ENCODE assay signal across 9 cellular contexts in the genomic region with DNA sequence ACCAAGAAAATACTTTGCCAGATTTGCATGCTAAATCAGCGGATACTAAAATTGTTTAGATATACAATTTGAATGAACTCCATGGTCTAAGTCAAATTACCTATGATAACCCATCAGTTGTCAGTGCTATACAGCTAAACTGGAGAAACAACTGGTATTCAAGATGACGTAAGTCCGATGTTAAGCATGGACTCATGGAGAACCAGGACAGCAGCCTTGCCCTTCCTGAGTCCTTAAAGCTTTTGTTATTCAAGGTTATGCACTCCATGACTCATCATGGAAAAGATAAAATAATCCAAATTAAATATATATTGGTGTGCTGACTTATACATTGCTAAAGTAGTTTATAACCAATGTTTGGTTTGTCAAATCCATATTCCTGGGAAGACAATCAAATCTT. TPM values are rescaled to one million over a fixed set of nuclear protein-coding genes. Genes with fewer than 3 reads are reported as not detected.
A peak's percentile ranks its signal among the peaks of the same experiment; 100 is the strongest.
DNase-seq lines count a peak whose midpoint lies in the region; ATAC-seq, FAIRE-seq and TF ChIP-seq lines count a peak whose summit lies in the region.
"Not testable (repeated sequence)": the region's sequence is repeated elsewhere in the genome, so short reads cannot be mapped to it uniquely, and the experiment has no call there.
"Had no signal": no experiment of that assay in that cellular context is flagged by ENCODE, and none has a peak within 500 bp of the region (broad histone marks: within the 10 kb centered on the region; RNA-seq: fewer than 3 reads in every experiment).

No MANE protein-coding gene starts in this region.

- 44% methylated on average over 3 of the region's 3 CpGs for WGBS in HepG2 (ENCODE audit: low lambda C conversion rate)

- TF ChIP-seq POLR2A in HepG2 (IDR thresholded peaks at IDR 0.05; ENCODE audit: insufficient read depth in 1 of 2, low read depth in 2 of 2, low read length in 2 of 2), result not testable (repeated sequence)

- in situ Hi-C loops in HepG2 (cut with HindIII; ENCODE audit: extremely low pct_ligation_motif_present, low pct_unique_long_range_greater_than_20kb), result not testable (repeated sequence)

- not testable (repeated sequence) for H3K79me2 ChIP-seq in Karpas-422 (ENCODE audit: low read length); PC-3 (ENCODE audit: low read length); HepG2 (ENCODE audit: insufficient read depth, low read length)

- DNase-seq in Karpas-422, result peak; percentile 30
- peak; percentile 54 for DNase-seq in PC-3
- peak; percentile 21 for DNase-seq in bronchial epithelial cell (ENCODE audit: low read depth)
- DNase-seq in dorsolateral prefrontal cortex; substantia nigra (lab: John Stamatoyannopoulos, UW): not testable (repeated sequence)
- DNase-seq in fibroblast of pulmonary artery (ENCODE audit: low read depth), result peak; percentile 46
- DNase-seq in HepG2 (ENCODE audit: low spot score), result peak; percentile 50

- TF ChIP-seq EP300 in HepG2 (IDR thresholded peaks at IDR 0.05; ENCODE audit: low read depth in 2 of 2, low read length in 2 of 2); HepG2 (CRISPR knock-in tag; IDR thresholded peaks at IDR 0.05; ENCODE audit: borderline replicate concordance): not testable (repeated sequence)

- not testable (repeated sequence) for H3F3A ChIP-seq in PC-3 (ENCODE audit: low read length, unreplicated experiment)

- not testable (repeated sequence) for H2AFZ ChIP-seq in Karpas-422 (ENCODE audit: low read length); PC-3 (ENCODE audit: low read length); HepG2 (ENCODE audit: low read length)

- not testable (repeated sequence) for H3K9ac ChIP-seq in Karpas-422 (ENCODE audit: low read length); PC-3 (ENCODE audit: low read length); HepG2 (ENCODE audit: insufficient read depth, low read depth, low read length)

- TF ChIP-seq RAD21 in HepG2 (CRISPR knock-in tag; IDR thresholded peaks at IDR 0.05), result not testable (repeated sequence)

- H3K27me3 ChIP-seq in Karpas-422 (ENCODE audit: low read length); PC-3 (ENCODE audit: low read length); bronchial epithelial cell (ENCODE audit: control insufficient read depth, insufficient read depth, low read length); dorsolateral prefrontal cortex; HepG2 (ENCODE audit: control insufficient read depth in 1 of 2, insufficient read depth in 2 of 2, low read length in 2 of 2): not testable (repeated sequence)

- H3K4me1 ChIP-seq in Karpas-422 (ENCODE audit: low read length), result not testable (repeated sequence)
- H3K4me1 ChIP-seq in PC-3 (ENCODE audit: insufficient read depth, low read length), result peaks cover 11% of the 10 kb centered on the region; the same call in 1 of the 2 replicates
- peaks cover 61% of the 10 kb centered on the region for H3K4me1 ChIP-seq in HepG2 (ENCODE audit: insufficient read depth, low read length)

- H3K4me2 ChIP-seq in Karpas-422 (ENCODE audit: low read depth, low read length, poor library complexity, severe bottlenecking); PC-3 (ENCODE audit: low read length); HepG2 (ENCODE audit: low read depth, low read length): not testable (repeated sequence)

- ATAC-seq in PC-3, result peak; percentile 37; the same call in 1 of the 2 replicates
- not testable (repeated sequence) for ATAC-seq in HepG2

- not testable (repeated sequence) for H3K36me3 ChIP-seq in Karpas-422 (ENCODE audit: insufficient read depth, low read length); PC-3 (ENCODE audit: low read depth, low read length); bronchial epithelial cell (ENCODE audit: control insufficient read depth, insufficient read depth, low read length); HepG2 (replicated peaks in 1 of 2; ENCODE audit: control insufficient read depth in 1 of 2, insufficient read depth in 2 of 2, low read length in 2 of 2)

- POLR2A ChIA-PET in PC-3 (lab: Charles Lee; ENCODE audit: unreplicated experiment), result not testable (repeated sequence)
- POLR2A ChIA-PET in HepG2 (lab: Yijun Ruan, JAX), result interaction anchor here (1.1 kb wide), 1 partner anchor 9 kb away, joined by 3 read pairs; no protein-coding TSS in a partner anchor

- H4K20me1 ChIP-seq in Karpas-422 (ENCODE audit: insufficient read depth, low read depth, low read length); PC-3 (ENCODE audit: low read length); HepG2 (ENCODE audit: insufficient read depth, low read length): not testable (repeated sequence)

- CTCF ChIA-PET in PC-3 (lab: Charles Lee); HepG2 (lab: Yijun Ruan, JAX; ENCODE audit: low intra/inter-chr PET ratio, low total read pairs): not testable (repeated sequence)

- not testable (repeated sequence) for H3K4me3 ChIP-seq in Karpas-422 (ENCODE audit: low read length); PC-3 (ENCODE audit: low read length); bronchial epithelial cell (ENCODE audit: low read depth, low read length); dorsolateral prefrontal cortex; fibroblast of pulmonary artery (replicated peaks; ENCODE audit: low read depth, low read length); HepG2 (replicated peaks in 1 of 3; ENCODE audit: insufficient read depth in 1 of 3, low read depth in 2 of 3, low read length in 3 of 3)

- not testable (repeated sequence) for BruUV-seq in PC-3 (replicated peaks; lab: Mats Ljungman, UMichigan); HepG2 (replicated peaks; lab: Mats Ljungman, UMichigan)

- H3K9me3 ChIP-seq in Karpas-422 (ENCODE audit: low read length); PC-3 (ENCODE audit: low read length); HepG2 (ENCODE audit: low read length): not testable (repeated sequence)

- not testable (repeated sequence) for H3K9me2 ChIP-seq in Karpas-422 (replicated peaks; ENCODE audit: insufficient read depth, low read length); PC-3 (replicated peaks; ENCODE audit: low read length)

- intact Hi-C loops in PC-3 (cut with micrococcal nuclease); dorsolateral prefrontal cortex (cut with DNase I); HepG2 (cut with micrococcal nuclease; ENCODE audit: unreplicated experiment): not testable (repeated sequence)

- not testable (repeated sequence) for FAIRE-seq in bronchial epithelial cell (lab: Jason Lieb, UNC); HepG2 (lab: Jason Lieb, UNC)

- not testable (repeated sequence) for TF ChIP-seq CTCF in PC-3 (conservative IDR thresholded peaks at IDR 0.05; ENCODE audit: low read depth, low read length); bronchial epithelial cell (IDR thresholded peaks at IDR 0.05; ENCODE audit: insufficient read depth, low read length, severe bottlenecking); dorsolateral prefrontal cortex (IDR thresholded peaks at IDR 0.05 in 54 of 56, conservative IDR thresholded peaks at IDR 0.05 in 2 of 56; ENCODE audit: low read depth in 1 of 56, partially characterized antibody in 56 of 56); fibroblast of pulmonary artery (IDR thresholded peaks at IDR 0.05; ENCODE audit: low read length, missing control alignments); HepG2 (CRISPR knock-in tag; IDR thresholded peaks at IDR 0.05)

- H3K27ac ChIP-seq in Karpas-422 (ENCODE audit: low read length); PC-3 (ENCODE audit: low read length); HepG2 (ENCODE audit: extremely low read length, insufficient read depth, low read length): not testable (repeated sequence)
- peak overlapping the region in 32 of 59 donors; percentile 7 to 99 (median 93) for H3K27ac ChIP-seq in dorsolateral prefrontal cortex
- peak overlapping the region; percentile 100 for H3K27ac ChIP-seq in substantia nigra (ENCODE audit: low read depth, low read length, poor library complexity, severe bottlenecking)

RNA-seq across cellular contexts. Expression of a gene that starts 4.0 kb away (rescaled TPM):
- not detected in 2 replicates for total RNA-seq in Karpas-422 (2014; rRNA removed; shearing (Covaris generic); ENCODE audit: low replicate concordance)
- total RNA-seq in PC-3 (2014; rRNA removed), result 59.0 and 59.4 TPM in 2 replicates
- total RNA-seq in bronchial epithelial cell, result 22.4 and 32.0 TPM in 2 replicates
- total RNA-seq in dorsolateral prefrontal cortex, result 100 to 1,000 TPM in 7 of 120 experiments, 10 to 100 TPM in 113; 13.7 to 214 (median 45.5) TPM
- 77.3 and 103 TPM in 2 replicates for total RNA-seq in HepG2 (2016; rRNA removed; fragmentation: Illumina TruSeq; extraction: Trizol)
- total RNA-seq in HepG2 (2016; cell fraction: cytosol; rRNA removed; fragmentation: Illumina TruSeq; extraction: Trizol; ENCODE audit: low read depth), result 53.1 and 67.2 TPM in 2 replicates
- total RNA-seq in HepG2 (2016; cell fraction: insoluble cytoplasmic fraction; rRNA removed; fragmentation: Illumina TruSeq; extraction: Trizol), result 79.2 and 109 TPM in 2 replicates
- 111 and 127 TPM in 2 replicates for total RNA-seq in HepG2 (2016; cell fraction: membrane; rRNA removed; fragmentation: Illumina TruSeq; extraction: Trizol)
- total RNA-seq in HepG2 (2016; cell fraction: nucleus; rRNA removed; fragmentation: Illumina TruSeq; extraction: Trizol), result 75.4 and 76.4 TPM in 2 replicates
- polyA plus RNA-seq in HepG2 (2011; rRNA removed), result 175 and 180 TPM in 2 replicates
- polyA plus RNA-seq in HepG2 (2011; cell fraction: cytosol; rRNA removed), result 328 and 339 TPM in 2 replicates
- polyA plus RNA-seq in HepG2 (2011; cell fraction: nucleus; rRNA removed), result 173 and 209 TPM in 2 replicates
- 69.9 and 74.1 TPM in 2 replicates for polyA plus RNA-seq in HepG2 (2012)
- 92.0 and 118 TPM in 2 replicates for polyA plus RNA-seq in HepG2 (2016; cell fraction: cytosol; fragmentation: Illumina TruSeq; extraction: Trizol; ENCODE audit: low read depth)
- 87.3 and 89.1 TPM in 2 replicates for polyA plus RNA-seq in HepG2 (2016; cell fraction: insoluble cytoplasmic fraction; fragmentation: Illumina TruSeq; extraction: Trizol; ENCODE audit: low read depth)
- 118 and 131 TPM in 2 replicates for polyA plus RNA-seq in HepG2 (2016; cell fraction: membrane; fragmentation: Illumina TruSeq; extraction: Trizol; ENCODE audit: low read depth)
- 139 and 141 TPM in 2 replicates for polyA plus RNA-seq in HepG2 (2016; cell fraction: nucleus; fragmentation: Illumina TruSeq; extraction: Trizol; ENCODE audit: insufficient read depth, low read depth)
- polyA minus RNA-seq in HepG2 (2011; rRNA and poly(A)+ RNA removed; ENCODE audit: low replicate concordance), result 1.2 and 454 TPM in 2 replicates
- 65.4 and 66.9 TPM in 2 replicates for polyA minus RNA-seq in HepG2 (2011; cell fraction: cytosol; rRNA and poly(A)+ RNA removed)
- polyA minus RNA-seq in HepG2 (2011; cell fraction: nucleus; rRNA and poly(A)+ RNA removed), result 53.7 and 60.7 TPM in 2 replicates
- total RNA-seq: CD4-positive, CD25-positive, alpha-beta regulatory T cell had no signal
- polyA plus RNA-seq: CD4-positive, CD25-positive, alpha-beta regulatory T cell; CD8-positive, alpha-beta memory T cell had no signal

RNA-seq across cellular contexts. Expression of a gene that starts 47.0 kb away (rescaled TPM):
- 2.5 and 5.6 TPM in 2 replicates for total RNA-seq in Karpas-422 (2014; rRNA removed; shearing (Covaris generic); ENCODE audit: low replicate concordance)
- total RNA-seq in PC-3 (2014; rRNA removed), result 23.5 and 27.2 TPM in 2 replicates
- 35.8 and 42.9 TPM in 2 replicates for total RNA-seq in bronchial epithelial cell
- 100 to 1,000 TPM in 2 of 120 experiments, 10 to 100 TPM in 118; 24.1 to 112 (median 48.7) TPM for total RNA-seq in dorsolateral prefrontal cortex
- 13.2 and 15.4 TPM in 2 replicates for total RNA-seq in HepG2 (2016; rRNA removed; fragmentation: Illumina TruSeq; extraction: Trizol)
- total RNA-seq in HepG2 (2016; cell fraction: cytosol; rRNA removed; fragmentation: Illumina TruSeq; extraction: Trizol; ENCODE audit: low read depth), result 3.0 and 3.6 TPM in 2 replicates
- total RNA-seq in HepG2 (2016; cell fraction: insoluble cytoplasmic fraction; rRNA removed; fragmentation: Illumina TruSeq; extraction: Trizol), result 12.4 and 13.8 TPM in 2 replicates
- total RNA-seq in HepG2 (2016; cell fraction: membrane; rRNA removed; fragmentation: Illumina TruSeq; extraction: Trizol), result 5.7 and 6.1 TPM in 2 replicates
- 14.8 and 18.3 TPM in 2 replicates for total RNA-seq in HepG2 (2016; cell fraction: nucleus; rRNA removed; fragmentation: Illumina TruSeq; extraction: Trizol)
- polyA plus RNA-seq in HepG2 (2011; rRNA removed), result 17.3 and 19.7 TPM in 2 replicates
- 15.1 and 24.7 TPM in 2 replicates for polyA plus RNA-seq in HepG2 (2011; cell fraction: cytosol; rRNA removed)
- polyA plus RNA-seq in HepG2 (2011; cell fraction: nucleus; rRNA removed), result 8.8 and 9.9 TPM in 2 replicates
- polyA plus RNA-seq in HepG2 (2012), result 21.0 and 26.3 TPM in 2 replicates
- 0.91 and 1.2 TPM in 2 replicates for polyA plus RNA-seq in HepG2 (2016; cell fraction: cytosol; fragmentation: Illumina TruSeq; extraction: Trizol; ENCODE audit: low read depth)
- polyA plus RNA-seq in HepG2 (2016; cell fraction: insoluble cytoplasmic fraction; fragmentation: Illumina TruSeq; extraction: Trizol; ENCODE audit: low read depth), result 11.4 and 15.7 TPM in 2 replicates
- polyA plus RNA-seq in HepG2 (2016; cell fraction: membrane; fragmentation: Illumina TruSeq; extraction: Trizol; ENCODE audit: low read depth), result 2.9 and 3.4 TPM in 2 replicates
- 8.9 and 12.3 TPM in 2 replicates for polyA plus RNA-seq in HepG2 (2016; cell fraction: nucleus; fragmentation: Illumina TruSeq; extraction: Trizol; ENCODE audit: insufficient read depth, low read depth)
- polyA minus RNA-seq in HepG2 (2011; rRNA and poly(A)+ RNA removed; ENCODE audit: low replicate concordance), result 1.8 and 19.9 TPM in 2 replicates
- 24.6 and 25.3 TPM in 2 replicates for polyA minus RNA-seq in HepG2 (2011; cell fraction: cytosol; rRNA and poly(A)+ RNA removed)
- polyA minus RNA-seq in HepG2 (2011; cell fraction: nucleus; rRNA and poly(A)+ RNA removed), result 44.4 and 61.9 TPM in 2 replicates

Comparison
In these comparisons a context has a peak if more than half of its experiments do, and no peak if none do; other contexts are left out.
1. RNA of a gene that starts 4.0 kb away (total RNA-seq): 53.1 to 127 TPM in HepG2, 59.0 to 59.4 TPM in PC-3, 13.7 to 214 TPM in dorsolateral prefrontal cortex and 22.4 to 32.0 TPM in bronchial epithelial cell; not detected in Karpas-422; every median in the first group is over 10 times any median in the second.